Comparison of ENCODE assay signal across 9 cellular contexts in the genomic region with DNA sequence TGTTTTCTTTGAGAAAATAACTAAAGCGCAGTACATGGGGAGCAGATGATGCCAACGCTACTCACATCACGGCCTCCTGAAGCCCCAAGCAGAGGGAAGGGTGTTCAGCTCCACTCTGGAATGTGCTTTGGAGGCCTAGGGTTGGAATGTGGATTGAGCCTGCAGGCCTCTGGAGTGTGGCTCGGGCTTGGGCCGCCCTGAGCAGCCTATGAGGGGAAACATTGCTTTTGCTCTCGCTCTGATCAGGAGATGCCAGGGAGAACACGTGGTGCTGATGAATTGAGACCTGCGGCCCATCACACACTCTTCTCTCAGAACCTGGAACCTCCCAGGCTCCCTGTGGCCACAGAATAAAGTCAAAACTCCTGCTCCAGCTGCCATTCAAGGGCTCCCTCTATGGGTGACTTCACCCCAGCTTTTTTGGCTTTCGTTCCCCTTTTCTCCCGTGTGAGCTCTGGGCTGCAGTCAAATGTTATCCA. TPM values are rescaled to one million over a fixed set of nuclear protein-coding genes. Genes with fewer than 3 reads are reported as not detected.
DNase-seq lines count a peak whose midpoint lies in the region; ATAC-seq lines count a peak whose summit lies in the region.
"Had no signal": no experiment of that assay in that cellular context is flagged by ENCODE, and none has a peak within 500 bp of the region (broad histone marks: within the 10 kb centered on the region; RNA-seq: fewer than 3 reads in every experiment).

No MANE protein-coding gene starts in this region.

- no peak for ATAC-seq in stimulated activated naive CD8-positive, alpha-beta T cell treated with anti-CD3 and anti-CD28 coated beads, Interleukin-15, Interleukin-2, amounts not matched to agents 100 U/mL and 50 U/mL, for 24 hours
- no peak for ATAC-seq in GM19463 (IDR thresholded peaks at IDR 0.05; ENCODE audit: unreplicated experiment)

- DNase-seq in ELR (ENCODE audit: low read depth) = peak; percentile 43
- peak; percentile 20 for DNase-seq in NAMALWA (ENCODE audit: low spot score)
- peak; percentile 25 for DNase-seq in dedifferentiated amniotic fluid mesenchymal stem cell (ENCODE audit: extremely low spot score)
- DNase-seq in mesenteric fat pad (ENCODE audit: low spot score) = peak; percentile 43
- no peak for DNase-seq in stimulated activated naive CD8-positive, alpha-beta T cell treated with anti-CD3 and anti-CD28 coated beads, Interleukin-15, Interleukin-2, amounts not matched to agents 100 U/mL and 50 U/mL, for 24 hours
- DNase-seq in NCI-H510A treated with DMSO at 0.1 percent for 48 hours (lab: John Stamatoyannopoulos, UW) = no peak
- no peak for DNase-seq in stimulated activated CD4-positive, alpha-beta T cell treated with anti-CD3 and anti-CD28 coated beads, Interleukin-4, amount 100 ng/mL, for 4 hours

RNA-seq across cellular contexts. Expression of a gene that starts 23.3 kb away (rescaled TPM):
- total RNA-seq in mesenteric fat pad = 1.3 TPM

RNA-seq across cellular contexts. Expression of a gene that starts 47.2 kb away (rescaled TPM):
- total RNA-seq in mesenteric fat pad = 0.48 TPM
- total RNA-seq: temporal lobe had no signal

RNA-seq across cellular contexts. Expression of a gene that starts 54.5 kb away (rescaled TPM):
- total RNA-seq in mesenteric fat pad = 97.4 TPM

RNA-seq across cellular contexts. Expression of a gene that starts 59.5 kb away (rescaled TPM):
- 5.6 TPM for total RNA-seq in mesenteric fat pad

Comparison
In these comparisons a context has a peak if more than half of its experiments do, and no peak if none do; other contexts are left out.
1. DNase-seq: peak in ELR (single experiment), NAMALWA (single experiment), dedifferentiated amniotic fluid mesenchymal stem cell (single experiment) and mesenteric fat pad (single experiment); none in stimulated activated naive CD8-positive, alpha-beta T cell treated with anti-CD3 and anti-CD28 coated beads, Interleukin-15, Interleukin-2, amounts not matched to agents 100 U/mL and 50 U/mL, for 24 hours (single experiment), NCI-H510A treated with DMSO at 0.1 percent for 48 hours (single experiment) and stimulated activated CD4-positive, alpha-beta T cell treated with anti-CD3 and anti-CD28 coated beads, Interleukin-4, amount 100 ng/mL, for 4 hours (0 of 2).